34 cellular contexts compared by ENCODE assay signal in genomic region chr1:228879164-228879563, GRCh38.
"Had no signal": no experiment of that assay in that cellular context is flagged by ENCODE, and none has a peak within 500 bp of the region (broad histone marks: within the 10 kb centered on the region; RNA-seq: fewer than 3 reads in every experiment).

No MANE protein-coding gene starts in this region.

- H3K9me3 ChIP-seq: MG63 had no signal

- H3K36me3 ChIP-seq: MG63 had no signal

- H3K4me3 ChIP-seq: MG63 had no signal

- DNase-seq: Kasumi-1, MG63, MM.1S, MV-4-11, NCI-H1048, NCI-H1092, NCI-H1092 treated with DMSO at 0.1 percent for 48 hours, NCI-H1105, NCI-H1105 treated with DMSO at 0.1 percent for 48 hours, NCI-H1417, NCI-H1417 treated with DMSO at 0.1 percent for 48 hours, NCI-H1436, NCI-H1436 treated with DMSO at 0.1 percent for 48 hours, NCI-H146, NCI-H1694, NCI-H1694 treated with DMSO at 0.1 percent for 48 hours, NCI-H187, NCI-H187 treated with DMSO at 0.1 percent for 48 hours, NCI-H1930, NCI-H2029, NCI-H2029 treated with DMSO at 0.1 percent for 48 hours, NCI-H2081, NCI-H2081 treated with DMSO at 0.1 percent for 48 hours, NCI-H2107, NCI-H2171, NCI-H2171 treated with DMSO at 0.1 percent for 48 hours, NCI-H2227 treated with DMSO at 0.1 percent for 48 hours, NCI-H226, NCI-H345, NCI-H446, NCI-H446 treated with DMSO at 0.1 percent for 48 hours, NCI-H510A, NCI-H510A treated with DMSO at 0.1 percent for 48 hours, NCI-H524 had no signal

- H3K27me3 ChIP-seq: MG63 had no signal
